ENCODE assay signal across 1 cellular context in the genomic region with DNA sequence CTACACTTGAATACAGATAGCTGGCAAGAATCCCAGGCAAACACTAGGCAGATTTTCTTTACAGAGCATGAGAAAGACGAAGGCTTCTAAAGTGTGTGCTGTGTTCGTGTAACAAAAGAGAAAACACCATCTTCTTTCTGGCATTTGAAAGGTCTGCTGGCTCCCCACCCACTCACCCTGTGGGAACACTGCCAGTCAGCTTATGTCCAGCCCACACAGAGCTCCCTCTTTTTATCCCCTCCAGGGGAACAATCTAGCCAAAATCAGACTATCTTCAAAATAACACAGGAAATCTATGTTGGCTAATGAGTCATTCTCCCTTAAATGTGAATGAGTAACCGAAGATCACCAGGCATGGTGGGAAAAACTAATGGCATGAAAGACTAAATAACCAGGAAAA.
TF ChIP-seq lines count a peak whose summit lies in the region.

No MANE protein-coding gene starts in this region.

TF ChIP-seq in SK-N-SH, 30 proteins besides CTCF, POLR2A, EP300 and RAD21 (continued from another document):
- TF ChIP-seq, protein P1, sequence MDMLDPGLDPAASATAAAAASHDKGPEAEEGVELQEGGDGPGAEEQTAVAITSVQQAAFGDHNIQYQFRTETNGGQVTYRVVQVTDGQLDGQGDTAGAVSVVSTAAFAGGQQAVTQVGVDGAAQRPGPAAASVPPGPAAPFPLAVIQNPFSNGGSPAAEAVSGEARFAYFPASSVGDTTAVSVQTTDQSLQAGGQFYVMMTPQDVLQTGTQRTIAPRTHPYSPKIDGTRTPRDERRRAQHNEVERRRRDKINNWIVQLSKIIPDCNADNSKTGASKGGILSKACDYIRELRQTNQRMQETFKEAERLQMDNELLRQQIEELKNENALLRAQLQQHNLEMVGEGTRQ (IDR thresholded peaks at IDR 0.05; ENCODE audit: borderline replicate concordance, low read depth, low read length): no peak
- TF ChIP-seq MXI1 (IDR thresholded peaks at IDR 0.05; ENCODE audit: low read depth, low read length) (no peak), ELF1 (IDR thresholded peaks at IDR 0.05) (no peak), EZH2phosphoT487 (IDR thresholded peaks at IDR 0.05; ENCODE audit: borderline replicate concordance, low read depth) (no peak), TEAD4 (IDR thresholded peaks at IDR 0.05; ENCODE audit: borderline replicate concordance, insufficient read depth) (0 out of 2 replicates have a peak, but pooled peaks have one; percentile 48), NFIC (IDR thresholded peaks at IDR 0.05; ENCODE audit: borderline replicate concordance) (peak; percentile 74; the same call in 1 of the 2 replicates), MEF2A (IDR thresholded peaks at IDR 0.05; ENCODE audit: borderline replicate concordance, low read depth) (no peak), FOXJ3 (CRISPR knock-in tag; IDR thresholded peaks at IDR 0.05) (no peak), FOSL2 (IDR thresholded peaks at IDR 0.05; ENCODE audit: borderline replicate concordance, low read depth) (peak; percentile 91)
- TF ChIP-seq, protein P2, sequence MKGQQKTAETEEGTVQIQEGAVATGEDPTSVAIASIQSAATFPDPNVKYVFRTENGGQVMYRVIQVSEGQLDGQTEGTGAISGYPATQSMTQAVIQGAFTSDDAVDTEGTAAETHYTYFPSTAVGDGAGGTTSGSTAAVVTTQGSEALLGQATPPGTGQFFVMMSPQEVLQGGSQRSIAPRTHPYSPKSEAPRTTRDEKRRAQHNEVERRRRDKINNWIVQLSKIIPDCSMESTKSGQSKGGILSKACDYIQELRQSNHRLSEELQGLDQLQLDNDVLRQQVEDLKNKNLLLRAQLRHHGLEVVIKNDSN (IDR thresholded peaks at IDR 0.05; ENCODE audit: borderline replicate concordance, low read depth): no peak
- TF ChIP-seq, protein P3, sequence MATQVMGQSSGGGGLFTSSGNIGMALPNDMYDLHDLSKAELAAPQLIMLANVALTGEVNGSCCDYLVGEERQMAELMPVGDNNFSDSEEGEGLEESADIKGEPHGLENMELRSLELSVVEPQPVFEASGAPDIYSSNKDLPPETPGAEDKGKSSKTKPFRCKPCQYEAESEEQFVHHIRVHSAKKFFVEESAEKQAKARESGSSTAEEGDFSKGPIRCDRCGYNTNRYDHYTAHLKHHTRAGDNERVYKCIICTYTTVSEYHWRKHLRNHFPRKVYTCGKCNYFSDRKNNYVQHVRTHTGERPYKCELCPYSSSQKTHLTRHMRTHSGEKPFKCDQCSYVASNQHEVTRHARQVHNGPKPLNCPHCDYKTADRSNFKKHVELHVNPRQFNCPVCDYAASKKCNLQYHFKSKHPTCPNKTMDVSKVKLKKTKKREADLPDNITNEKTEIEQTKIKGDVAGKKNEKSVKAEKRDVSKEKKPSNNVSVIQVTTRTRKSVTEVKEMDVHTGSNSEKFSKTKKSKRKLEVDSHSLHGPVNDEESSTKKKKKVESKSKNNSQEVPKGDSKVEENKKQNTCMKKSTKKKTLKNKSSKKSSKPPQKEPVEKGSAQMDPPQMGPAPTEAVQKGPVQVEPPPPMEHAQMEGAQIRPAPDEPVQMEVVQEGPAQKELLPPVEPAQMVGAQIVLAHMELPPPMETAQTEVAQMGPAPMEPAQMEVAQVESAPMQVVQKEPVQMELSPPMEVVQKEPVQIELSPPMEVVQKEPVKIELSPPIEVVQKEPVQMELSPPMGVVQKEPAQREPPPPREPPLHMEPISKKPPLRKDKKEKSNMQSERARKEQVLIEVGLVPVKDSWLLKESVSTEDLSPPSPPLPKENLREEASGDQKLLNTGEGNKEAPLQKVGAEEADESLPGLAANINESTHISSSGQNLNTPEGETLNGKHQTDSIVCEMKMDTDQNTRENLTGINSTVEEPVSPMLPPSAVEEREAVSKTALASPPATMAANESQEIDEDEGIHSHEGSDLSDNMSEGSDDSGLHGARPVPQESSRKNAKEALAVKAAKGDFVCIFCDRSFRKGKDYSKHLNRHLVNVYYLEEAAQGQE (IDR thresholded peaks at IDR 0.05; ENCODE audit: low read depth, low read length): no peak
